ENCODE assay signal across 1 cellular context in genomic region chr14:57390037-57390805, GRCh38.
A peak's percentile ranks its signal among the peaks of the same experiment; 100 is the strongest.
TF ChIP-seq lines count a peak whose summit lies in the region.

Gene NAA30 (plus strand): TSS chr14:57390586. CDS start chr14:57390958, 372 bp downstream.

TF ChIP-seq in K562, 482 proteins besides CTCF, POLR2A, EP300 and RAD21 (continued from another document and continues in another):
- TF ChIP-seq SAFB2 (IDR thresholded peaks at IDR 0.05; ENCODE audit: borderline replicate concordance, low read depth, low read length, severe bottlenecking) (no peak), ZNF639 (CRISPR knock-in tag; conservative IDR thresholded peaks at IDR 0.05 in 1 of 2, IDR thresholded peaks at IDR 0.05 in 1 of 2) (peak in 1 of 2 experiments; percentile 27; a peak in 1 of 4 replicates), ZNF699 (CRISPR knock-in tag; IDR thresholded peaks at IDR 0.05; ENCODE audit: insufficient replicate concordance) (no peak), HNRNPLL (IDR thresholded peaks at IDR 0.05; ENCODE audit: low read depth, low read length, poor library complexity, severe bottlenecking) (peak; percentile 52), FOS (IDR thresholded peaks at IDR 0.05; ENCODE audit: extremely low read depth, insufficient read length) (no peak), NR2C1 (IDR thresholded peaks at IDR 0.05) (peak; percentile 49; the same call in 1 of the 2 replicates), NR2C1 (tag; IDR thresholded peaks at IDR 0.05) (peak; percentile 53), BRF1 (IDR thresholded peaks at IDR 0.05; ENCODE audit: borderline replicate concordance, extremely low read depth, insufficient read length) (no peak), NRF1 (conservative IDR thresholded peaks at IDR 0.05 in 1 of 2, IDR thresholded peaks at IDR 0.05 in 1 of 2) (peak in 1 of 2 experiments; percentile 37; a peak in 2 of 4 replicates), MXI1 (IDR thresholded peaks at IDR 0.05; ENCODE audit: low read depth, low read length) (no peak), RBFOX2 (IDR thresholded peaks at IDR 0.05; ENCODE audit: low read depth, low read length) (peak; percentile 76), UBTF (IDR thresholded peaks at IDR 0.05; ENCODE audit: borderline replicate concordance in 1 of 2, low read depth in 2 of 2, low read length in 2 of 2) (0 out of 4 replicates have a peak, but pooled peaks of 1 of the 2 experiments have one; percentile 8), ZNF764 (CRISPR knock-in tag; IDR thresholded peaks at IDR 0.05; ENCODE audit: low read depth) (no peak), ZNF140 (CRISPR knock-in tag; IDR thresholded peaks at IDR 0.05) (no peak), SMARCA4 (IDR thresholded peaks at IDR 0.05) (peak; percentile 21; the same call in 1 of the 2 replicates), PBX2 (CRISPR knock-in tag; IDR thresholded peaks at IDR 0.05; ENCODE audit: low read depth) (no peak), PBX2 (tag; conservative IDR thresholded peaks at IDR 0.05; ENCODE audit: low read depth) (no peak), ETV5 (CRISPR knock-in tag; IDR thresholded peaks at IDR 0.05; ENCODE audit: low read depth) (no peak), ZFX (CRISPR knock-in tag; IDR thresholded peaks at IDR 0.05) (peak; percentile 81), TOE1 (IDR thresholded peaks at IDR 0.05; ENCODE audit: borderline replicate concordance) (no peak), TOE1 (CRISPR knock-in tag; IDR thresholded peaks at IDR 0.05; ENCODE audit: borderline replicate concordance, low read depth) (no peak), MLLT1 (IDR thresholded peaks at IDR 0.05) (no peak), PCBP1 (IDR thresholded peaks at IDR 0.05; ENCODE audit: low read depth, low read length, poor library complexity, severe bottlenecking) (no peak), NKRF (IDR thresholded peaks at IDR 0.05; ENCODE audit: borderline replicate concordance) (peak; percentile 17; the same call in 1 of the 2 replicates), EP400 (IDR thresholded peaks at IDR 0.05) (peak; percentile 65), CEBPZ (IDR thresholded peaks at IDR 0.05; ENCODE audit: borderline replicate concordance, low read depth, low read length) (no peak), CHD7 (IDR thresholded peaks at IDR 0.05; ENCODE audit: low read depth, low read length) (no peak), ZBTB7A (IDR thresholded peaks at IDR 0.05; ENCODE audit: borderline replicate concordance, control insufficient read depth, low read depth, low read length) (peak; percentile 72; the same call in 1 of the 2 replicates)
